ENCODE assay signal across 14 cellular contexts in the genomic region with DNA sequence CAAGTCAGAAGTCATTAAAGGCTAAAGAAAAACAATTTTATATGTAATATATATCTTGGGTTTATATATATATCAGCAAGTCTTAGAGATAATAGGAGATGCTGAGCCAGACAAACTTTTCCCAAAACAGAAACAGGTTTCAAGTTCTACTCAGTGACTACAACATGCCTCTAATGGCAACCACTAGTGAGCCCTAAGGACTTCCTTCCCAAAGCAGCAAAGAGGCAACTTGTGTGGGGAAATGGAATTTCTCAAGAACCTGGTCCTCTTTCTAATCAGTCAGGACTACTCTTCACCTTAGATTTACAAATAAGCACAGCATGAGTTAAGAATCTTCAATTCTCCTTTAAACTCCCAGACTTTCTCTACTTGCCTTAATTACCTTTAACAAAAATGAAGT. TPM values are rescaled to one million over a fixed set of nuclear protein-coding genes. Genes with fewer than 3 reads are reported as not detected.
DNase-seq lines count a peak whose midpoint lies in the region; ATAC-seq and TF ChIP-seq lines count a peak whose summit lies in the region.
"Had no signal": no experiment of that assay in that cellular context is flagged by ENCODE, and none has a peak within 500 bp of the region (broad histone marks: within the 10 kb centered on the region; RNA-seq: fewer than 3 reads in every experiment).

No MANE protein-coding gene starts in this region.

- TF ChIP-seq CTCF in fibroblast of the aortic adventitia (IDR thresholded peaks at IDR 0.05; ENCODE audit: insufficient read depth, low read length): no peak

- no peak overlapping the region for H3K4me3 ChIP-seq in fibroblast of the aortic adventitia (ENCODE audit: low read depth, low read length)

- peaks cover 4 to 10% of the 10 kb centered on the region in 2 donors for H3K36me3 Mint-ChIP-seq in activated T-cell treated with anti-CD3 and anti-CD28 coated beads, Interleukin-2, amount 50 U/mL, for 72 hours (ENCODE audit: insufficient read depth in 2 of 2)

- no peak for DNase-seq in activated T-cell treated with anti-CD3 and anti-CD28 coated beads, Interleukin-2, amount 50 U/mL, for 72 hours
- DNase-seq in activated T-cell treated with anti-CD3 and anti-CD28 coated beads for 4 hours: no peak
- peak; percentile 37 for DNase-seq in OCI-M1 (lab: John Stamatoyannopoulos, UW)
- peak; percentile 17 for DNase-seq in fibroblast of the aortic adventitia (ENCODE audit: low read depth)
- no peak for DNase-seq in stimulated activated naive CD8-positive, alpha-beta T cell treated with anti-CD3 and anti-CD28 coated beads, Interleukin-15, amount 100 ng/mL, for 72 hours
- no peak for DNase-seq in HT-29 (ENCODE audit: low spot score)
- DNase-seq in amygdala (lab: John Stamatoyannopoulos, UW): no peak
- DNase-seq in iPS-NIHi7 (ENCODE audit: extremely low spot score): no peak
- DNase-seq: DND-41, mammary epithelial cell, NCI-H2029 treated with DMSO at 0.1 percent for 48 hours, NCI-H526 treated with DMSO at 0.1 percent for 48 hours, nucleus accumbens, stomach had no signal

- peak overlapping the region; percentile 93 for H3K27ac Mint-ChIP-seq in activated T-cell treated with anti-CD3 and anti-CD28 coated beads, Interleukin-2, amount 50 U/mL, for 72 hours
- peak overlapping the region; percentile 91 to 95 for H3K27ac Mint-ChIP-seq in stimulated activated naive CD8-positive, alpha-beta T cell treated with anti-CD3 and anti-CD28 coated beads, Interleukin-15, amount 100 ng/mL, for 72 hours

- H3K4me1 Mint-ChIP-seq in activated T-cell treated with anti-CD3 and anti-CD28 coated beads, Interleukin-2, amount 50 U/mL, for 72 hours (ENCODE audit: low read depth): peaks cover 67% of the 10 kb centered on the region
- peaks cover 64% of the 10 kb centered on the region for H3K4me1 Mint-ChIP-seq in stimulated activated naive CD8-positive, alpha-beta T cell treated with anti-CD3 and anti-CD28 coated beads, Interleukin-15, amount 100 ng/mL, for 72 hours

- no peaks in the 10 kb centered on the region for H3K9me3 Mint-ChIP-seq in activated T-cell treated with anti-CD3 and anti-CD28 coated beads, Interleukin-2, amount 50 U/mL, for 72 hours
- no peaks in the 10 kb centered on the region for H3K9me3 Mint-ChIP-seq in stimulated activated naive CD8-positive, alpha-beta T cell treated with anti-CD3 and anti-CD28 coated beads, Interleukin-15, amount 100 ng/mL, for 72 hours

- H3K4me3 Mint-ChIP-seq in activated T-cell treated with anti-CD3 and anti-CD28 coated beads, Interleukin-2, amount 50 U/mL, for 72 hours: peak overlapping the region; percentile 30 to 85
- peak overlapping the region in 1 of 2 donors; percentile 41 for H3K4me3 Mint-ChIP-seq in stimulated activated naive CD8-positive, alpha-beta T cell treated with anti-CD3 and anti-CD28 coated beads, Interleukin-15, amount 100 ng/mL, for 72 hours

- H3K27me3 Mint-ChIP-seq in activated T-cell treated with anti-CD3 and anti-CD28 coated beads, Interleukin-2, amount 50 U/mL, for 72 hours (ENCODE audit: low read depth): no peaks in the 10 kb centered on the region
- H3K27me3 Mint-ChIP-seq in stimulated activated naive CD8-positive, alpha-beta T cell treated with anti-CD3 and anti-CD28 coated beads, Interleukin-15, amount 100 ng/mL, for 72 hours: no peaks in the 10 kb centered on the region

- ATAC-seq in activated T-cell treated with anti-CD3 and anti-CD28 coated beads, Interleukin-2, amount 50 U/mL, for 72 hours (replicated peaks in 1 of 2): no peak
- ATAC-seq in stimulated activated naive CD8-positive, alpha-beta T cell treated with anti-CD3 and anti-CD28 coated beads, Interleukin-15, amount 100 ng/mL, for 72 hours: no peak

RNA-seq across cellular contexts. Expression of a gene that starts 17.6 kb away (rescaled TPM):
- 10 to 100 TPM; 33.5 to 35.2 TPM for total RNA-seq in activated T-cell treated with anti-CD3 and anti-CD28 coated beads, Interleukin-2, amount 50 U/mL, for 72 hours
- 7.1 and 18.3 TPM in 2 replicates for total RNA-seq in fibroblast of the aortic adventitia (ENCODE audit: low replicate concordance)
- total RNA-seq in HT-29 (2014; rRNA removed; shearing (Covaris generic)): 3.8 and 3.9 TPM in 2 replicates

Comparison
In these comparisons a context has a peak if more than half of its experiments do, and no peak if none do; other contexts are left out.
1. DNase-seq: peak in OCI-M1 (single experiment) and fibroblast of the aortic adventitia (single experiment); none in activated T-cell treated with anti-CD3 and anti-CD28 coated beads, Interleukin-2, amount 50 U/mL, for 72 hours (0 of 2), activated T-cell treated with anti-CD3 and anti-CD28 coated beads for 4 hours (single experiment), stimulated activated naive CD8-positive, alpha-beta T cell treated with anti-CD3 and anti-CD28 coated beads, Interleukin-15, amount 100 ng/mL, for 72 hours (0 of 2), HT-29 (single experiment), amygdala (0 of 56) and iPS-NIHi7 (single experiment).